Comparison of ENCODE assay signal across 26 cellular contexts in the genomic region with DNA sequence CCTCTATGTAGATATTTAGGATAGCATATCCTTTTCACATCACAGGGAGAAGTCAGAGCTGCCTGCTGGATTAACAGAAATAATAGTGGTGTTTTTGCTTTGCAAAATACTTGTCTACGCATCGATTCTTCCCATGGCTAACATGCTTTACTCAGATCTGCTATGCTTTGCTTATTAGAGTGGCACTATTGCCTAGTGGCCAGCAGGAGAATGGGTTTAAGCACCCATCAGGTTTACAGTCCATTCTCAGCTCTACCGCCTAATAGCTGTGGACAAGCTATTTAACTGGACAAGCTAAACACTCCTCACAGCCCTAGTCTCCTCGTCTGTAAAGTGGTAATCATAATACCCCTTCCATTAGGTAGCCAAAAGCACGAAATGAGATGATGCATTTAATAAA.
"Had no signal": no experiment of that assay in that cellular context is flagged by ENCODE, and none has a peak within 500 bp of the region (broad histone marks: within the 10 kb centered on the region; RNA-seq: fewer than 3 reads in every experiment).

No MANE protein-coding gene starts in this region.

- H3K4me1 Mint-ChIP-seq: activated B cell treated with CpG ODN at 0.5 μM for 24 hours; activated CD4-positive, alpha-beta T cell treated with anti-CD3 and anti-CD28 coated beads, Interleukin-2, amount 10 ng/mL, durations not matched to agents 24 days and 14 days; activated naive CD8-positive, alpha-beta T cell treated with anti-CD3 and anti-CD28 coated beads, Interleukin-2, amount 50 U/mL, for 24 hours had no signal

- ATAC-seq: activated naive CD4-positive, alpha-beta T cell treated with anti-CD3 and anti-CD28 coated beads, Interleukin-2, amount 50 U/mL, for 72 hours; activated naive CD8-positive, alpha-beta T cell treated with anti-CD3 and anti-CD28 coated beads, Interleukin-2, amount 50 U/mL, for 24 hours; activated T-cell treated with anti-CD3 and anti-CD28 coated beads, Interleukin-2, amount 50 U/mL, for 4 hours; body of pancreas had no signal

- H3K4me1 ChIP-seq: body of pancreas had no signal

- H3K36me3 ChIP-seq: ascending aorta had no signal

- H3K27ac ChIP-seq: KMS-11 had no signal

- H3K27me3 Mint-ChIP-seq: activated B cell treated with CpG ODN at 0.5 μM for 24 hours; activated CD4-positive, alpha-beta memory T cell treated with anti-CD3 and anti-CD28 coated beads for 36 hours; activated CD4-positive, alpha-beta T cell treated with anti-CD3 and anti-CD28 coated beads, Interleukin-2, amount 10 ng/mL, durations not matched to agents 24 days and 14 days; activated naive CD8-positive, alpha-beta T cell treated with anti-CD3 and anti-CD28 coated beads, Interleukin-2, amount 50 U/mL, for 24 hours; IgD-negative memory B cell had no signal

- H3K9me3 ChIP-seq: ascending aorta, body of pancreas had no signal

- H3K4me2 ChIP-seq: KMS-11 had no signal

- H3K9me3 Mint-ChIP-seq: activated B cell treated with CpG ODN at 0.5 μM for 24 hours; activated CD4-positive, alpha-beta memory T cell treated with anti-CD3 and anti-CD28 coated beads for 36 hours; activated CD4-positive, alpha-beta T cell treated with anti-CD3 and anti-CD28 coated beads, Interleukin-2, amount 10 ng/mL, durations not matched to agents 24 days and 14 days; activated naive CD8-positive, alpha-beta T cell treated with anti-CD3 and anti-CD28 coated beads, Interleukin-2, amount 50 U/mL, for 24 hours; activated T-cell treated with anti-CD3 and anti-CD28 coated beads, Interleukin-2, amount 50 U/mL, for 4 hours; T-helper 1 cell treated with Interleukin-12 subunit alpha and Interleukin-12 subunit beta and Interleukin-4 antibody, amounts not matched to agents 30 μg/mL and 1 μg/mL, for 36 hours had no signal

- H3K4me3 ChIP-seq: ascending aorta, body of pancreas had no signal

- H3K9ac ChIP-seq: KMS-11 had no signal

- DNase-seq: activated B cell treated with CpG ODN at 0.5 μM for 24 hours; activated CD4-positive, alpha-beta memory T cell treated with anti-CD3 and anti-CD28 coated beads for 36 hours; activated CD4-positive, alpha-beta T cell treated with anti-CD3 and anti-CD28 coated beads for 1 hour; activated CD4-positive, alpha-beta T cell treated with anti-CD3 and anti-CD28 coated beads, Interleukin-2, amount 10 ng/mL, durations not matched to agents 24 days and 14 days; activated CD8-positive, alpha-beta memory T cell treated with anti-CD3 and anti-CD28 coated beads for 24 hours; activated effector memory CD4-positive, alpha-beta T cell treated with anti-CD3 and anti-CD28 coated beads, Interleukin-2, amount 50 U/mL, for 16 hours; activated naive CD4-positive, alpha-beta T cell treated with Interleukin-2 at 50 U/mL for 16 hours; activated naive CD8-positive, alpha-beta T cell treated with anti-CD3 and anti-CD28 coated beads, Interleukin-2, amount 50 U/mL, for 24 hours; activated T-cell treated with anti-CD3 and anti-CD28 coated beads, Interleukin-2, amount 50 U/mL, for 4 hours; amniotic stem cell; body of pancreas; MV-4-11; NCI-H1092 treated with DMSO at 0.1 percent for 48 hours; NCI-H1417 treated with DMSO at 0.1 percent for 48 hours; NCI-H1694; NCI-H2029; NCI-H2107; NCI-H345; NCI-H510A; NCI-H526 treated with DMSO at 0.1 percent for 48 hours; SHP77 treated with DMSO at 0.1 percent for 48 hours had no signal

- H3K27me3 ChIP-seq: ascending aorta, body of pancreas had no signal

- H3K4me3 Mint-ChIP-seq: activated B cell treated with CpG ODN at 0.5 μM for 24 hours; activated CD4-positive, alpha-beta memory T cell treated with anti-CD3 and anti-CD28 coated beads for 36 hours; activated CD4-positive, alpha-beta T cell treated with anti-CD3 and anti-CD28 coated beads, Interleukin-2, amount 10 ng/mL, durations not matched to agents 24 days and 14 days; activated naive CD8-positive, alpha-beta T cell treated with anti-CD3 and anti-CD28 coated beads, Interleukin-2, amount 50 U/mL, for 24 hours; activated T-cell treated with anti-CD3 and anti-CD28 coated beads, Interleukin-2, amount 50 U/mL, for 4 hours; IgD-negative memory B cell; T-helper 1 cell treated with Interleukin-12 subunit alpha and Interleukin-12 subunit beta and Interleukin-4 antibody, amounts not matched to agents 30 μg/mL and 1 μg/mL, for 36 hours had no signal

- H3K27ac Mint-ChIP-seq: activated B cell treated with CpG ODN at 0.5 μM for 24 hours; activated CD4-positive, alpha-beta memory T cell treated with anti-CD3 and anti-CD28 coated beads for 36 hours; activated CD4-positive, alpha-beta T cell treated with anti-CD3 and anti-CD28 coated beads, Interleukin-2, amount 10 ng/mL, durations not matched to agents 24 days and 14 days; activated naive CD4-positive, alpha-beta T cell treated with anti-CD3 and anti-CD28 coated beads, Interleukin-2, amount 50 U/mL, for 72 hours; activated naive CD8-positive, alpha-beta T cell treated with anti-CD3 and anti-CD28 coated beads, Interleukin-2, amount 50 U/mL, for 24 hours; IgD-negative memory B cell; T-helper 1 cell treated with Interleukin-12 subunit alpha and Interleukin-12 subunit beta and Interleukin-4 antibody, amounts not matched to agents 30 μg/mL and 1 μg/mL, for 36 hours had no signal
